ENCODE assay signal across 15 cellular contexts in genomic region chr10:35452847-35453246, GRCh38.
DNase-seq lines count a peak whose midpoint lies in the region; ATAC-seq, FAIRE-seq and TF ChIP-seq lines count a peak whose summit lies in the region.
"Had no signal": no experiment of that assay in that cellular context is flagged by ENCODE, and none has a peak within 500 bp of the region (broad histone marks: within the 10 kb centered on the region; RNA-seq: fewer than 3 reads in every experiment).

No MANE protein-coding gene starts in this region.

- CTCF ChIA-PET in A549 (lab: Yijun Ruan, JAX): no interaction called here
- CTCF ChIA-PET in K562 (lab: Yijun Ruan, JAX; ENCODE audit: low intra/inter-chr PET ratio): no interaction called here

- H3K27me3 ChIP-seq in ACC112 (ENCODE audit: insufficient read depth, low read length) (no peaks in the 10 kb centered on the region), K562 (ENCODE audit: control insufficient read depth in 2 of 2, insufficient read depth in 2 of 2, low read length in 2 of 2) (no peaks in the 10 kb centered on the region), gastrocnemius medialis (no peaks in the 10 kb centered on the region)
- H3K27me3 ChIP-seq: BLaER1 had no signal

- H3K4me3 Mint-ChIP-seq in activated T-helper 1 cell treated with anti-CD3 and anti-CD28 coated beads, Interleukin-12 subunit alpha, Interleukin-12 subunit beta, Interleukin-2, Interleukin-4 antibody, amounts not matched to agents 30 ng/mL and 10 ng/mL and 1 ng/mL, durations not matched to agents 14 hours and 24 hours and 36 hours: no peak overlapping the region
- H3K4me3 Mint-ChIP-seq: CD4-positive, alpha-beta T cell had no signal

- peak overlapping the region; percentile 7 to 33; a peak in 2 of 6 replicates for H3K27ac ChIP-seq in A549
- H3K27ac ChIP-seq in ACC112 (ENCODE audit: low read depth, low read length): 0 out of 2 replicates have a peak overlapping the region, but pooled peaks have one; percentile 71
- no peak overlapping the region for H3K27ac ChIP-seq in K562 (ENCODE audit: extremely low read depth, low read depth, low read length)
- peak overlapping the region in 3 of 4 donors; percentile 64 to 79 (median 73) for H3K27ac ChIP-seq in gastrocnemius medialis
- H3K27ac ChIP-seq: BLaER1 had no signal

- peaks cover 83% of the 10 kb centered on the region for H3K79me2 ChIP-seq in ACC112 (ENCODE audit: control insufficient read depth, insufficient read depth, low read length, unreplicated experiment)
- peaks cover 96% of the 10 kb centered on the region for H3K79me2 ChIP-seq in K562 (ENCODE audit: control insufficient read depth, insufficient read depth, low read length)

- TF ChIP-seq CTCF in A549 (IDR thresholded peaks at IDR 0.05): no peak
- no peak for TF ChIP-seq CTCF in K562 (IDR thresholded peaks at IDR 0.05 in 2 of 3, conservative IDR thresholded peaks at IDR 0.05 in 1 of 3; ENCODE audit: insufficient read depth in 2 of 3, low read depth in 1 of 3, low read length in 3 of 3)
- no peak for TF ChIP-seq CTCF in gastrocnemius medialis (IDR thresholded peaks at IDR 0.05 in 4 of 5, conservative IDR thresholded peaks at IDR 0.05 in 1 of 5)

- no peaks in the 10 kb centered on the region for H3K27me3 Mint-ChIP-seq in activated T-helper 1 cell treated with anti-CD3 and anti-CD28 coated beads, Interleukin-12 subunit alpha, Interleukin-12 subunit beta, Interleukin-2, Interleukin-4 antibody, amounts not matched to agents 30 ng/mL and 10 ng/mL and 1 ng/mL, durations not matched to agents 14 hours and 24 hours and 36 hours (ENCODE audit: insufficient read depth)
- H3K27me3 Mint-ChIP-seq: CD4-positive, alpha-beta T cell had no signal

- DNase-seq in A549 (ENCODE audit: low read depth in 1 of 2, low spot score in 1 of 2): no peak
- no peak for DNase-seq in K562 (ENCODE audit: extremely low read depth in 1 of 4, low spot score in 3 of 4)
- DNase-seq in gastrocnemius medialis: no peak
- DNase-seq in activated T-helper 1 cell treated with anti-CD3 and anti-CD28 coated beads, Interleukin-12 subunit alpha, Interleukin-12 subunit beta, Interleukin-2, Interleukin-4 antibody, amounts not matched to agents 30 ng/mL and 10 ng/mL and 1 ng/mL, durations not matched to agents 14 hours and 24 hours and 36 hours (ENCODE audit: low spot score): no peak
- no peak for DNase-seq in DMS79 treated with DMSO at 0.1 percent for 48 hours (lab: John Stamatoyannopoulos, UW)
- DNase-seq in amygdala (lab: John Stamatoyannopoulos, UW): no peak
- DNase-seq in dedifferentiated amniotic fluid mesenchymal stem cell (ENCODE audit: extremely low spot score): no peak
- DNase-seq: AML-193; Calu3; CD4-positive, alpha-beta T cell; DMS 273 treated with DMSO at 0.1 percent for 48 hours had no signal

- peaks cover 33% of the 10 kb centered on the region for H4K20me1 ChIP-seq in K562 (replicated peaks; ENCODE audit: control insufficient read depth, insufficient read depth, low read length)

- peaks cover 55% of the 10 kb centered on the region for H3K4me1 Mint-ChIP-seq in activated T-helper 1 cell treated with anti-CD3 and anti-CD28 coated beads, Interleukin-12 subunit alpha, Interleukin-12 subunit beta, Interleukin-2, Interleukin-4 antibody, amounts not matched to agents 30 ng/mL and 10 ng/mL and 1 ng/mL, durations not matched to agents 14 hours and 24 hours and 36 hours (ENCODE audit: low read depth)

- WGBS in A549 (ENCODE audit: missing lambda C conversion rate): 96% methylated on average over 2 of the region's 2 CpGs
- whole genome bisulfite sequencing in K562 (ENCODE audit: insufficient coverage, low coverage, missing lambda C conversion rate): 81% methylated on average over 2 of the region's 2 CpGs

- TF ChIP-seq RAD21 in A549 (conservative IDR thresholded peaks at IDR 0.05 in 1 of 2, IDR thresholded peaks at IDR 0.05 in 1 of 2): no peak
- no peak for TF ChIP-seq RAD21 in K562 (CRISPR knock-in tag; conservative IDR thresholded peaks at IDR 0.05 in 1 of 2, IDR thresholded peaks at IDR 0.05 in 1 of 2)

- POLR2A ChIA-PET in A549 (lab: Yijun Ruan, JAX) (interaction anchor here (0.7 kb wide), 1 partner anchor 14 kb away, joined by 9 read pairs; no protein-coding TSS in a partner anchor), K562 (lab: Yijun Ruan, JAX) (no interaction called here)

- H3K36me3 ChIP-seq in ACC112 (ENCODE audit: insufficient read depth, low read length) (no peaks in the 10 kb centered on the region), K562 (ENCODE audit: control insufficient read depth, insufficient read depth, low read length) (no peaks in the 10 kb centered on the region; the same call in 2 of the 3 replicates), gastrocnemius medialis (no peaks in the 10 kb centered on the region)

- no peak overlapping the region for H2AFZ ChIP-seq in ACC112 (ENCODE audit: low read length, unreplicated experiment)
- H2AFZ ChIP-seq in K562 (ENCODE audit: low read depth, low read length): no peak overlapping the region

- no peak overlapping the region for H3K27ac Mint-ChIP-seq in activated T-helper 1 cell treated with anti-CD3 and anti-CD28 coated beads, Interleukin-12 subunit alpha, Interleukin-12 subunit beta, Interleukin-2, Interleukin-4 antibody, amounts not matched to agents 30 ng/mL and 10 ng/mL and 1 ng/mL, durations not matched to agents 14 hours and 24 hours and 36 hours
- H3K27ac Mint-ChIP-seq: CD4-positive, alpha-beta T cell had no signal

- no peak for TF ChIP-seq POLR2A in A549 (IDR thresholded peaks at IDR 0.05; ENCODE audit: low read length)
- TF ChIP-seq POLR2A in K562 (conservative IDR thresholded peaks at IDR 0.05): no peak
- TF ChIP-seq POLR2A in gastrocnemius medialis (IDR thresholded peaks at IDR 0.05): no peak

- H3K4me3 ChIP-seq in A549: no peak overlapping the region
- H3K4me3 ChIP-seq in ACC112 (ENCODE audit: low read depth, low read length): no peak overlapping the region
- no peak overlapping the region for H3K4me3 ChIP-seq in K562
- no peak overlapping the region for H3K4me3 ChIP-seq in gastrocnemius medialis
- H3K4me3 ChIP-seq: BLaER1, GM12878 had no signal

- intact Hi-C loops in K562 (cut with micrococcal nuclease) (loop anchor here (5.0 kb wide), 1 partner anchor 61 kb away; no protein-coding TSS in a partner anchor), gastrocnemius medialis (cut with DNase I; ENCODE audit: low total_unique reads) (loop anchor here (5.0 kb wide), 1 partner anchor 76 kb away; no protein-coding TSS in a partner anchor)
- intact Hi-C loops in activated T-helper 1 cell treated with anti-CD3 and anti-CD28 coated beads, Interleukin-12 subunit alpha, Interleukin-12 subunit beta, Interleukin-2, Interleukin-4 antibody, amounts not matched to agents 30 ng/mL and 10 ng/mL and 1 ng/mL, durations not matched to agents 14 hours and 24 hours and 36 hours (cut with micrococcal nuclease): no loop called here

- ATAC-seq in A549 (no peak), K562 (no peak), gastrocnemius medialis (no peak)
- ATAC-seq: HCT116 had no signal

- no peak for FAIRE-seq in A549 (lab: Jason Lieb, UNC)
- FAIRE-seq in K562 (lab: Jason Lieb, UNC): peak; percentile 42
- FAIRE-seq: GM12878 had no signal

- BruUV-seq in K562 (replicated peaks; lab: Mats Ljungman, UMichigan): no TSS peak

- H3K9me1 ChIP-seq in K562 (ENCODE audit: control insufficient read depth, insufficient read depth, low read length): peaks cover 6% of the 10 kb centered on the region

- H3K9me3 Mint-ChIP-seq in activated T-helper 1 cell treated with anti-CD3 and anti-CD28 coated beads, Interleukin-12 subunit alpha, Interleukin-12 subunit beta, Interleukin-2, Interleukin-4 antibody, amounts not matched to agents 30 ng/mL and 10 ng/mL and 1 ng/mL, durations not matched to agents 14 hours and 24 hours and 36 hours: no peaks in the 10 kb centered on the region
- H3K9me3 Mint-ChIP-seq: CD4-positive, alpha-beta T cell had no signal

- H3K4me1 ChIP-seq in A549: peaks cover 73% of the 10 kb centered on the region
- H3K4me1 ChIP-seq in ACC112 (ENCODE audit: control insufficient read depth, insufficient read depth, low read length, unreplicated experiment): peaks cover 65% of the 10 kb centered on the region
- peaks cover 30 to 53% of the 10 kb centered on the region in 2 experiments for H3K4me1 ChIP-seq in K562 (replicated peaks in 1 of 2; ENCODE audit: control insufficient read depth in 2 of 2, insufficient read depth in 2 of 2, low read length in 2 of 2)
- H3K4me1 ChIP-seq in gastrocnemius medialis: peaks cover 83 to 85% of the 10 kb centered on the region in 2 donors

- no peaks in the 10 kb centered on the region for H3K9me3 ChIP-seq in A549
- H3K9me3 ChIP-seq in K562 (replicated peaks; ENCODE audit: control insufficient read depth, insufficient read depth, low read depth, low read length): no peaks in the 10 kb centered on the region
- H3K9me3 ChIP-seq in gastrocnemius medialis: no peaks in the 10 kb centered on the region
- H3K9me3 ChIP-seq: BLaER1 had no signal

- H3K9ac ChIP-seq in K562 (ENCODE audit: insufficient read depth in 1 of 2, low read depth in 2 of 2, low read length in 2 of 2): no peak overlapping the region
- H3K9ac ChIP-seq: BLaER1 had no signal

- no peak overlapping the region for H3K4me2 ChIP-seq in A549
- H3K4me2 ChIP-seq in K562 (ENCODE audit: insufficient read depth, low read length): no peak overlapping the region
- H3K4me2 ChIP-seq: BLaER1 had no signal

- H3K36me3 Mint-ChIP-seq in activated T-helper 1 cell treated with anti-CD3 and anti-CD28 coated beads, Interleukin-12 subunit alpha, Interleukin-12 subunit beta, Interleukin-2, Interleukin-4 antibody, amounts not matched to agents 30 ng/mL and 10 ng/mL and 1 ng/mL, durations not matched to agents 14 hours and 24 hours and 36 hours (ENCODE audit: low read depth): peaks cover 2% of the 10 kb centered on the region

- in situ Hi-C loops in K562 (cut with MboI) (no loop called here), gastrocnemius medialis (cut with MboI; ENCODE audit: low sequenced_read_pairs in 4 of 4) (no loop called here)

- TF ChIP-seq EP300 in A549 (IDR thresholded peaks at IDR 0.05) (no peak), K562 (IDR thresholded peaks at IDR 0.05; ENCODE audit: low read length) (no peak)

TF ChIP-seq in A549, 52 proteins besides CTCF, POLR2A, EP300 and RAD21 (continues in another document):
- TF ChIP-seq HOXB13 (CRISPR knock-in tag; IDR thresholded peaks at IDR 0.05; ENCODE audit: low read depth) (no peak), PHF8 (IDR thresholded peaks at IDR 0.05; ENCODE audit: borderline replicate concordance, low read depth) (no peak), FOSB (CRISPR knock-in tag; IDR thresholded peaks at IDR 0.05) (no peak), HEYL (CRISPR knock-in tag; IDR thresholded peaks at IDR 0.05) (no peak), EHF (CRISPR knock-in tag; IDR thresholded peaks at IDR 0.05) (no peak), HDAC2 (IDR thresholded peaks at IDR 0.05) (no peak), JUN (IDR thresholded peaks at IDR 0.05) (no peak)

TF ChIP-seq in K562, 482 proteins besides CTCF, POLR2A, EP300 and RAD21:
- no peak for TF ChIP-seq XRCC3 (IDR thresholded peaks at IDR 0.05)
- TF ChIP-seq MAFK (IDR thresholded peaks at IDR 0.05; ENCODE audit: low read length): no peak
- TF ChIP-seq ZNF121 (CRISPR knock-in tag; conservative IDR thresholded peaks at IDR 0.05): peak; percentile 74
- TF ChIP-seq RBM25 (IDR thresholded peaks at IDR 0.05; ENCODE audit: low read depth, low read length, severe bottlenecking): peak; percentile 30
TF ChIP-seq in K562: peak in this region for 2.
